14 cellular contexts compared by ENCODE assay signal in genomic region chr3:100231668-100232067, GRCh38. TPM values are rescaled to one million over a fixed set of nuclear protein-coding genes. Genes with fewer than 3 reads are reported as not detected.
DNase-seq lines count a peak whose midpoint lies in the region; ATAC-seq and TF ChIP-seq lines count a peak whose summit lies in the region.
"Had no signal": no experiment of that assay in that cellular context is flagged by ENCODE, and none has a peak within 500 bp of the region (broad histone marks: within the 10 kb centered on the region; RNA-seq: fewer than 3 reads in every experiment).

No MANE protein-coding gene starts in this region.

- no peak overlapping the region for H2AFZ ChIP-seq in SK-N-SH (ENCODE audit: low read depth)
- no peak overlapping the region for H2AFZ ChIP-seq in PC-3 (ENCODE audit: low read length)

- DNase-seq in SK-N-SH, result no peak
- peak; percentile 56 for DNase-seq in HCEC 1CT
- peak; percentile 97 for DNase-seq in PC-3
- DNase-seq in esophagus muscularis mucosa (ENCODE audit: extremely low spot score), result peak; percentile 24
- no peak for DNase-seq in kidney tubule cell (ENCODE audit: low spot score)
- DNase-seq in GM19238 (ENCODE audit: insufficient read length, low spot score), result no peak
- DNase-seq: C1 segment of cervical spinal cord; Calu3; CD4-positive, alpha-beta T cell; DMS 273 treated with DMSO at 0.1 percent for 48 hours; GDM1 had no signal

- BruUV-seq in PC-3 (replicated peaks; lab: Mats Ljungman, UMichigan), result no TSS peak

- CTCF ChIA-PET in SK-N-SH (lab: Yijun Ruan, JAX), result no interaction called here
- CTCF ChIA-PET in PC-3 (lab: Charles Lee), result no interaction called here

- H3F3A ChIP-seq in SK-N-SH (replicated peaks; ENCODE audit: insufficient read depth) (peaks cover 5% of the 10 kb centered on the region), PC-3 (ENCODE audit: low read length, unreplicated experiment) (peaks cover 3% of the 10 kb centered on the region)

- intact Hi-C loops in PC-3 (cut with micrococcal nuclease), result loop anchor here (1.0 to 2.0 kb wide), 3 partner anchors 124 to 162 kb away; no protein-coding TSS in a partner anchor
- intact Hi-C loops in esophagus muscularis mucosa (cut with DNase I), result loop anchor here (10.0 kb wide), 1 partner anchor 57 kb away; no protein-coding TSS in a partner anchor

- POLR2A ChIA-PET in SK-N-SH (lab: Yijun Ruan, JAX) (no interaction called here), PC-3 (lab: Charles Lee; ENCODE audit: unreplicated experiment) (no interaction called here)

- H3K4me3 ChIP-seq in SK-N-SH (ENCODE audit: low read depth in 2 of 2, low read length in 1 of 2), result no peak overlapping the region
- H3K4me3 ChIP-seq in PC-3 (ENCODE audit: low read length), result no peak overlapping the region
- H3K4me3 ChIP-seq in esophagus muscularis mucosa, result no peak overlapping the region

- H3K9ac ChIP-seq in SK-N-SH, result no peak overlapping the region
- no peak overlapping the region; the same call in 1 of the 2 replicates for H3K9ac ChIP-seq in PC-3 (ENCODE audit: low read length)

- H3K36me3 ChIP-seq in SK-N-SH (replicated peaks in 1 of 2; ENCODE audit: control insufficient read depth in 1 of 2, insufficient read depth in 2 of 2, low read length in 1 of 2) (no peaks in the 10 kb centered on the region), PC-3 (ENCODE audit: low read depth, low read length) (no peaks in the 10 kb centered on the region), esophagus muscularis mucosa (no peaks in the 10 kb centered on the region)

- TF ChIP-seq POLR2A in esophagus muscularis mucosa (IDR thresholded peaks at IDR 0.05; ENCODE audit: low read depth), result no peak

- ATAC-seq in SK-N-SH treated with all-trans-retinoic acid at 6 μM for 48 hours (no peak), PC-3 (peak; percentile 97), HG02852 (IDR thresholded peaks at IDR 0.05; ENCODE audit: unreplicated experiment) (no peak)

- H3K27me3 ChIP-seq in SK-N-SH (ENCODE audit: insufficient read depth) (no peaks in the 10 kb centered on the region), PC-3 (ENCODE audit: low read length) (no peaks in the 10 kb centered on the region), esophagus muscularis mucosa (no peaks in the 10 kb centered on the region)

- TF ChIP-seq CTCF in SK-N-SH (IDR thresholded peaks at IDR 0.05) (no peak), PC-3 (conservative IDR thresholded peaks at IDR 0.05; ENCODE audit: low read depth, low read length) (no peak), esophagus muscularis mucosa (IDR thresholded peaks at IDR 0.05) (no peak)

- H3K9me2 ChIP-seq in SK-N-SH, result no peaks in the 10 kb centered on the region
- no peaks in the 10 kb centered on the region for H3K9me2 ChIP-seq in PC-3 (replicated peaks; ENCODE audit: low read length)

- H3K9me3 ChIP-seq in SK-N-SH (no peaks in the 10 kb centered on the region), PC-3 (ENCODE audit: low read length) (no peaks in the 10 kb centered on the region), esophagus muscularis mucosa (no peaks in the 10 kb centered on the region)

- 95% methylated on average over 2 of the region's 2 CpGs for WGBS in SK-N-SH (ENCODE audit: low lambda C conversion rate)
- 90% methylated on average over 2 of the region's 2 CpGs for WGBS in esophagus muscularis mucosa

- H3K27ac ChIP-seq in SK-N-SH (ENCODE audit: low read depth in 2 of 2, low read length in 1 of 2) (no peak overlapping the region), PC-3 (ENCODE audit: low read length) (peak overlapping the region; percentile 69), esophagus muscularis mucosa (replicated peaks in 1 of 4) (no peak overlapping the region)
- H3K27ac ChIP-seq: 22Rv1 had no signal

- TF ChIP-seq EP300 in SK-N-SH (IDR thresholded peaks at IDR 0.05; ENCODE audit: borderline replicate concordance in 1 of 2, low read depth in 1 of 2, low read length in 1 of 2) (no peak), esophagus muscularis mucosa (IDR thresholded peaks at IDR 0.05) (no peak)

- H3K4me1 ChIP-seq in SK-N-SH (ENCODE audit: control insufficient read depth in 1 of 2, insufficient read depth in 2 of 2, low read depth in 1 of 2, low read length in 1 of 2) (peaks cover 0 to 4% of the 10 kb centered on the region in 2 experiments; a peak in 1 of 4 replicates), PC-3 (ENCODE audit: insufficient read depth, low read length) (peaks cover 16% of the 10 kb centered on the region), esophagus muscularis mucosa (peaks cover 0 to 7% (median 3%) of the 10 kb centered on the region in 4 donors)

- H3K4me2 ChIP-seq in SK-N-SH (no peak overlapping the region), PC-3 (ENCODE audit: low read length) (peak overlapping the region; percentile 56)

- H3K79me2 ChIP-seq in SK-N-SH (ENCODE audit: insufficient read depth), result no peaks in the 10 kb centered on the region
- H3K79me2 ChIP-seq in PC-3 (ENCODE audit: low read length), result no peaks in the 10 kb centered on the region

- H4K20me1 ChIP-seq in SK-N-SH (ENCODE audit: insufficient read depth) (no peaks in the 10 kb centered on the region), PC-3 (ENCODE audit: low read length) (no peaks in the 10 kb centered on the region)

- no peak for TF ChIP-seq RAD21 in SK-N-SH (IDR thresholded peaks at IDR 0.05; ENCODE audit: low read length)

TF ChIP-seq in SK-N-SH, 30 proteins besides CTCF, POLR2A, EP300 and RAD21:
- no peak for TF ChIP-seq ZBTB33 (IDR thresholded peaks at IDR 0.05; ENCODE audit: borderline replicate concordance, low read depth)
- peak; percentile 80 for TF ChIP-seq MEF2A (IDR thresholded peaks at IDR 0.05; ENCODE audit: borderline replicate concordance, low read depth)

TF ChIP-seq in SK-N-SH treated with all-trans-retinoic acid at 6 μM for 48 hours, 23 proteins besides CTCF, POLR2A, EP300 and RAD21 (continues in another document):
- no peak for TF ChIP-seq GLIS3 (CRISPR knock-in tag; IDR thresholded peaks at IDR 0.05)
- no peak for TF ChIP-seq ZNF70 (CRISPR knock-in tag; IDR thresholded peaks at IDR 0.05)
- no peak for TF ChIP-seq ARNTL (CRISPR knock-in tag; IDR thresholded peaks at IDR 0.05; ENCODE audit: borderline replicate concordance, low read depth)
- TF ChIP-seq ISL1 (CRISPR knock-in tag; IDR thresholded peaks at IDR 0.05), result no peak
- TF ChIP-seq ESRRG (CRISPR knock-in tag; IDR thresholded peaks at IDR 0.05), result no peak
- no peak for TF ChIP-seq CREB5 (CRISPR knock-in tag; IDR thresholded peaks at IDR 0.05; ENCODE audit: low read depth)
- TF ChIP-seq TSHZ2 (CRISPR knock-in tag; IDR thresholded peaks at IDR 0.05), result no peak
- no peak for TF ChIP-seq CSRNP3 (CRISPR knock-in tag; IDR thresholded peaks at IDR 0.05)
- TF ChIP-seq PPARA (CRISPR knock-in tag; IDR thresholded peaks at IDR 0.05; ENCODE audit: borderline replicate concordance), result no peak
- TF ChIP-seq OSR1 (CRISPR knock-in tag; IDR thresholded peaks at IDR 0.05), result no peak

RNA-seq across cellular contexts. Expression of gene TBC1D23, which starts 29.1 kb away (rescaled TPM):
- 6.7 and 10.9 TPM in 2 replicates for polyA plus RNA-seq in SK-N-SH (2012; rRNA removed)
- 11.7 and 13.6 TPM in 2 replicates for polyA plus RNA-seq in SK-N-SH (2012; cell fraction: cytosol; rRNA removed)
- polyA plus RNA-seq in SK-N-SH (2012; cell fraction: nucleus; rRNA removed), result 6.5 and 11.0 TPM in 2 replicates
- total RNA-seq in PC-3 (2014; rRNA removed) (25.6 and 37.9 TPM in 2 replicates), esophagus muscularis mucosa (10 to 100 TPM; 21.2 to 32.8 (median 26.9) TPM)

Comparison
In these comparisons a context has a peak if more than half of its experiments do, and no peak if none do; other contexts are left out.
1. DNase-seq: peak in HCEC 1CT (single experiment), PC-3 (single experiment) and esophagus muscularis mucosa (single experiment); none in SK-N-SH (single experiment), kidney tubule cell (single experiment) and GM19238 (single experiment).